Comparison of ENCODE assay signal across 20 cellular contexts in the genomic region with DNA sequence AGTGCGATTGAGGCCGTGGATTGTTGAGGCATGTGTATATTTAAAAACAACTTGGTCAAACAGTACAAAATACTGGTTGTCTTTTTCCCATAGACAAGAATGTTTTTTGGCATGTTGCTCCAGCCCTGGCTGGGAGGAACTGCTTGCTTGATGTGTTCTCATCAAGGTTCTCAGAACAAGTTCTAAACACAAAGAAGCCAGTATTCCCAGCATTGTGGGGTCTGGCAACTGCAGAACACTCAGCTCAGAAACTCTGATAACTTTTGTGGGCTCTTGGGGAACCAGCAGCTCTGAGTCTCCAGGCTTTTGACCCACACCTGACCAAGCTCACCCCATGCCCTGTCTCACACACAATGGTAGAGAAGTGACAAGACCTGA. TPM values are rescaled to one million over a fixed set of nuclear protein-coding genes. Genes with fewer than 3 reads are reported as not detected.
DNase-seq lines count a peak whose midpoint lies in the region; ATAC-seq and TF ChIP-seq lines count a peak whose summit lies in the region.
"Had no signal": no experiment of that assay in that cellular context is flagged by ENCODE, and none has a peak within 500 bp of the region (broad histone marks: within the 10 kb centered on the region; RNA-seq: fewer than 3 reads in every experiment).

No MANE protein-coding gene starts in this region.

- H3K27ac ChIP-seq in angular gyrus (ENCODE audit: low read depth, low read length) (peak overlapping the region; percentile 35), mucosa of rectum (ENCODE audit: low read depth in 2 of 2, low read length in 2 of 2) (peak overlapping the region; percentile 69 to 76), testis (peak overlapping the region; percentile 41 to 79)

- TF ChIP-seq CTCF in fibroblast of the aortic adventitia (IDR thresholded peaks at IDR 0.05; ENCODE audit: insufficient read depth, low read length): no peak
- no peak for TF ChIP-seq CTCF in testis (IDR thresholded peaks at IDR 0.05)

- WGBS in testis, 2 donors: 25 to 28% methylated on average over 2 of the region's 2 CpGs

- H3K4me3 ChIP-seq in fibroblast of the aortic adventitia (ENCODE audit: low read depth, low read length): no peak overlapping the region
- no peak overlapping the region for H3K4me3 ChIP-seq in mucosa of rectum (ENCODE audit: low read length in 2 of 2)
- no peak overlapping the region for H3K4me3 ChIP-seq in testis

- H3K27me3 ChIP-seq in mucosa of rectum (ENCODE audit: control insufficient read depth in 2 of 2, insufficient read depth in 2 of 2, low read length in 2 of 2) (no peaks in the 10 kb centered on the region), testis (no peaks in the 10 kb centered on the region)

- no peak for ATAC-seq in GM21825 (IDR thresholded peaks at IDR 0.05; ENCODE audit: unreplicated experiment)
- ATAC-seq: naive thymus-derived CD4-positive, alpha-beta T cell; stimulated activated memory B cell treated with anti-CD40 and anti-IgM and Interleukin-4, amounts not matched to agents 10 μg/mL and 1 μg/mL and 100 μg/mL, for 72 hours had no signal

- no peak overlapping the region for H3K9ac ChIP-seq in mucosa of rectum (ENCODE audit: low read depth in 1 of 2, low read length in 2 of 2)

- intact Hi-C loops in testis (cut with DNase I; ENCODE audit: low total_unique reads): no loop called here

- H3K4me1 ChIP-seq in mucosa of rectum (ENCODE audit: control insufficient read depth in 2 of 2, insufficient read depth in 2 of 2, low read length in 2 of 2) (peaks cover 24 to 29% of the 10 kb centered on the region in 2 donors), testis (peaks cover 23% of the 10 kb centered on the region)

- no peak for TF ChIP-seq POLR2A in testis (IDR thresholded peaks at IDR 0.05)

- DNase-seq in fibroblast of the aortic adventitia (ENCODE audit: low read depth): peak; percentile 5
- DNase-seq in testis: peak; percentile 61
- no peak for DNase-seq in AML-193 (lab: John Stamatoyannopoulos, UW)
- DNase-seq in medulla oblongata (ENCODE audit: extremely low spot score): no peak
- DNase-seq in kidney tubule cell (ENCODE audit: low spot score): no peak
- DNase-seq: activated CD4-positive, alpha-beta memory T cell treated with anti-CD3 and anti-CD28 coated beads, Interleukin-2, amount 10 ng/mL, durations not matched to agents 7 days and 5 days; aorta; effector CD4-positive, alpha-beta T cell; foreskin melanocyte; HCEC 1CT; immature natural killer cell; KBM-7; naive thymus-derived CD4-positive, alpha-beta T cell; NCI-H1436; NCI-H446; stimulated activated CD4-positive, alpha-beta T cell treated with anti-CD3 and anti-CD28 coated beads, Interleukin-4, amount 100 ng/mL, for 4 hours had no signal

- H3K9me3 ChIP-seq in mucosa of rectum (ENCODE audit: control insufficient read depth in 2 of 2, low read length in 2 of 2) (no peaks in the 10 kb centered on the region), testis (no peaks in the 10 kb centered on the region)

- H3K36me3 ChIP-seq in mucosa of rectum (ENCODE audit: control insufficient read depth in 2 of 2, insufficient read depth in 2 of 2, low read length in 2 of 2): peaks cover 2 to 5% of the 10 kb centered on the region in 2 donors
- no peaks in the 10 kb centered on the region for H3K36me3 ChIP-seq in testis (ENCODE audit: low read depth, missing control alignments)

RNA-seq across cellular contexts. Expression of gene DICER1, which starts 27.1 kb away (rescaled TPM):
- total RNA-seq in fibroblast of the aortic adventitia (ENCODE audit: low replicate concordance) (46.6 and 106 TPM in 2 replicates), testis (100 to 1,000 TPM in 1 of 2 donors, 10 to 100 TPM in 1; 88.1 to 111 TPM)
- 31.7 TPM for polyA plus RNA-seq in testis (ENCODE audit: insufficient read depth, low read depth, low replicate concordance)

Comparison
In these comparisons a context has a peak if more than half of its experiments do, and no peak if none do; other contexts are left out.
1. DNase-seq: peak in fibroblast of the aortic adventitia (single experiment) and testis (single experiment); none in AML-193 (0 of 2), medulla oblongata (single experiment) and kidney tubule cell (single experiment).
2. Peak in every context shown above with its lines, with median percentiles within 50 percentile points of each other: H3K27ac ChIP-seq.